In the genomic region with DNA sequence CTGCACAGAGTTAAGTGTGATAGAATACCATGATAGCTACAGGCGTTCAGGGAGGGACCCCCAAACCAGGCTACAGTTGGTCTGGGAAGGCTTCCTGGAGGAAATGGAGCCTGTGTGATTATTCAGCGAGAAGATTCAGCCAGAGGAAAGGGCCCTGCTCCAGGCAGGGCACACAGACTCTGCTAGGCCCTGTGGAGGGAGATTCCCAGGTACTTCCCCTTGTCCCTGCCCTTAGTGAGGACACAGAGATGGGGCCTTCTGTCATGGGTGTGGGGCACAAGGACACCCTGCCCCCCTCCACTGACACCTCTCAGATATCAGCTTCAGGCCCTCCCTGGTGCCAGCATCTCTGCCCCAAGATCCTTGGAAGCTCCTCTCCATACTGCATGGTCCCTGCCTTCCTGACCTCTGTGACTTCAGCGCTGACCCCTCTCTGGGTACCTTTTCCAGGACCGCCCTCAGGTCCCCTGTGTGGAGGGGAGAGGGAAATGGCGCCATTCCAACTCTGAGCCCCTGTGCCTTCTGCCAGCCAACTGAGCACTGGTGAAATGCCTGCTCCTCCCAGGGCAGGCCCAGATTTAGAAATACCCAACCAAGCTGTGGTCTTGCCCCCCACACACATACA, we compare ENCODE assay signal across 25 cellular contexts. TPM values are rescaled to one million over a fixed set of nuclear protein-coding genes. Genes with fewer than 3 reads are reported as not detected.
DNase-seq lines count a peak whose midpoint lies in the region; ATAC-seq, FAIRE-seq and TF ChIP-seq lines count a peak whose summit lies in the region.
"Had no signal": no experiment of that assay in that cellular context is flagged by ENCODE, and none has a peak within 500 bp of the region (broad histone marks: within the 10 kb centered on the region; RNA-seq: fewer than 3 reads in every experiment).

No MANE protein-coding gene starts in this region.

- intact Hi-C loops in left ventricle myocardium inferior (cut with micrococcal nuclease), result no loop called here
- intact Hi-C loops in K562 (cut with micrococcal nuclease), result no loop called here

- H2AK5ac ChIP-seq in mesenchymal stem cell (ENCODE audit: low read length, severe bottlenecking), result no peak overlapping the region

- TF ChIP-seq CTCF in left ventricle myocardium inferior (IDR thresholded peaks at IDR 0.05; ENCODE audit: borderline replicate concordance) (no peak), right atrium auricular region (IDR thresholded peaks at IDR 0.05) (no peak), K562 (IDR thresholded peaks at IDR 0.05 in 2 of 3, conservative IDR thresholded peaks at IDR 0.05 in 1 of 3; ENCODE audit: insufficient read depth in 2 of 3, low read depth in 1 of 3, low read length in 3 of 3) (no peak), GM10266 (IDR thresholded peaks at IDR 0.05; ENCODE audit: control insufficient read depth, insufficient read depth, low read depth, missing control alignments) (no peak)

- H4K91ac ChIP-seq in mesenchymal stem cell (ENCODE audit: low read length), result no peak overlapping the region

- no peak for TF ChIP-seq EP300 in K562 (IDR thresholded peaks at IDR 0.05; ENCODE audit: low read length)

- in situ Hi-C loops in K562 (cut with MboI), result loop anchor here (5.0 kb wide), 1 partner anchor 55 kb away; no protein-coding TSS in a partner anchor

- H3K9me3 ChIP-seq in left ventricle myocardium inferior (replicated peaks) (no peaks in the 10 kb centered on the region), right atrium auricular region (no peaks in the 10 kb centered on the region), K562 (replicated peaks; ENCODE audit: control insufficient read depth, insufficient read depth, low read depth, low read length) (no peaks in the 10 kb centered on the region), mesenchymal stem cell (ENCODE audit: control insufficient read depth, low read length) (no peaks in the 10 kb centered on the region)
- H3K9me3 ChIP-seq: BE2C, MG63 had no signal

- CTCF ChIA-PET in K562 (lab: Yijun Ruan, JAX; ENCODE audit: low intra/inter-chr PET ratio), result no interaction called here

- no peak overlapping the region for H2BK12ac ChIP-seq in mesenchymal stem cell (ENCODE audit: low read length in 2 of 2)

- peaks cover 11% of the 10 kb centered on the region; the same call in 1 of the 2 replicates for H4K20me1 ChIP-seq in K562 (replicated peaks; ENCODE audit: control insufficient read depth, insufficient read depth, low read length)

- BruUV-seq in K562 (replicated peaks; lab: Mats Ljungman, UMichigan), result no TSS peak

- H3K27ac ChIP-seq in left ventricle myocardium inferior (replicated peaks), result peak overlapping the region; percentile 16
- H3K27ac ChIP-seq in right atrium auricular region, result no peak overlapping the region
- H3K27ac ChIP-seq in K562 (ENCODE audit: extremely low read depth, low read depth, low read length), result no peak overlapping the region
- H3K27ac ChIP-seq in mesenchymal stem cell (ENCODE audit: low read length, poor library complexity, severe bottlenecking), result no peak overlapping the region
- H3K27ac ChIP-seq: RWPE1 had no signal

- H2BK120ac ChIP-seq in mesenchymal stem cell (ENCODE audit: low read depth, low read length), result no peak overlapping the region

- H3K36me3 ChIP-seq in left ventricle myocardium inferior, result no peaks in the 10 kb centered on the region
- no peaks in the 10 kb centered on the region for H3K36me3 ChIP-seq in right atrium auricular region
- H3K36me3 ChIP-seq in K562 (ENCODE audit: control insufficient read depth, insufficient read depth, low read length), result no peaks in the 10 kb centered on the region
- peaks cover 38 to 89% of the 10 kb centered on the region in 2 experiments for H3K36me3 ChIP-seq in mesenchymal stem cell (ENCODE audit: control insufficient read depth in 1 of 2, insufficient read depth in 2 of 2, low read depth in 1 of 2, low read length in 2 of 2)
- H3K36me3 ChIP-seq: BE2C, MG63 had no signal

- no peak overlapping the region for H2BK5ac ChIP-seq in mesenchymal stem cell (ENCODE audit: low read depth, low read length, poor library complexity, severe bottlenecking)

- H3K23ac ChIP-seq in mesenchymal stem cell (ENCODE audit: low read length in 2 of 2), result no peak overlapping the region

- no peak overlapping the region for H4K8ac ChIP-seq in mesenchymal stem cell (ENCODE audit: low read length)

- no peak for DNase-seq in left ventricle myocardium inferior
- no peak for DNase-seq in right atrium auricular region (ENCODE audit: low spot score)
- no peak for DNase-seq in K562 (ENCODE audit: extremely low read depth in 1 of 4, low spot score in 3 of 4)
- DNase-seq in mesenchymal stem cell, result no peak
- peak; percentile 40 for DNase-seq in ureter (ENCODE audit: low spot score)
- DNase-seq in UCSD-AML1 (lab: John Stamatoyannopoulos, UW; ENCODE audit: unreplicated experiment), result no peak
- DNase-seq in mesenteric fat pad (ENCODE audit: low spot score), result no peak
- no peak for DNase-seq in GM10266 (ENCODE audit: extremely low spot score)
- DNase-seq: 8988T, ACHN, BE2C, Calu3, DMS79 treated with DMSO at 0.1 percent for 48 hours, GF-D8, KG1, MG63, NCI-H2029 treated with DMSO at 0.1 percent for 48 hours, NCI-H2227 treated with DMSO at 0.1 percent for 48 hours, NCI-H510A, NCI-H69, SHP77 treated with DMSO at 0.1 percent for 48 hours had no signal

- POLR2A ChIA-PET in K562 (lab: Yijun Ruan, JAX), result interaction anchor here (0.7 kb wide), 1 partner anchor 22 kb away, joined by 3 read pairs; no protein-coding TSS in a partner anchor

- no peak for FAIRE-seq in K562 (lab: Jason Lieb, UNC)
- FAIRE-seq: H54, HTR-8/SVneo had no signal

- H3K4me1 ChIP-seq in left ventricle myocardium inferior, result peaks cover 44% of the 10 kb centered on the region
- peaks cover 0 to 27% of the 10 kb centered on the region in 2 donors for H3K4me1 ChIP-seq in right atrium auricular region
- peaks cover 0 to 7% of the 10 kb centered on the region in 2 experiments; a peak in 1 of 5 replicates for H3K4me1 ChIP-seq in K562 (replicated peaks in 1 of 2; ENCODE audit: control insufficient read depth in 2 of 2, insufficient read depth in 2 of 2, low read length in 2 of 2)
- H3K4me1 ChIP-seq in mesenchymal stem cell (ENCODE audit: control insufficient read depth, insufficient read depth, low read depth, low read length), result peaks cover 19% of the 10 kb centered on the region
- H3K4me1 ChIP-seq: BE2C had no signal

- no peak overlapping the region for H3K4ac ChIP-seq in mesenchymal stem cell (ENCODE audit: low read depth in 1 of 2, low read length in 2 of 2)

- H3K4me2 ChIP-seq in K562 (ENCODE audit: insufficient read depth, low read length) (no peak overlapping the region), mesenchymal stem cell (ENCODE audit: low read length, poor library complexity, severe bottlenecking) (no peak overlapping the region)

- no peak overlapping the region for H3K14ac ChIP-seq in mesenchymal stem cell (ENCODE audit: low read length in 2 of 2)

- H3K27me3 ChIP-seq in left ventricle myocardium inferior (ENCODE audit: low read depth), result peaks cover 19% of the 10 kb centered on the region
- H3K27me3 ChIP-seq in right atrium auricular region, result no peaks in the 10 kb centered on the region
- H3K27me3 ChIP-seq in K562 (ENCODE audit: control insufficient read depth in 2 of 2, insufficient read depth in 2 of 2, low read length in 2 of 2), result peaks cover 0 to 13% of the 10 kb centered on the region in 2 experiments; a peak in 2 of 5 replicates
- peaks cover 0 to 11% of the 10 kb centered on the region in 2 experiments for H3K27me3 ChIP-seq in mesenchymal stem cell (ENCODE audit: control insufficient read depth in 1 of 2, insufficient read depth in 1 of 2, low read length in 2 of 2)
- H3K27me3 ChIP-seq: BE2C, MG63 had no signal

- WGBS in K562 (ENCODE audit: insufficient coverage, low coverage, missing lambda C conversion rate), result 45% methylated on average over 5 of the region's 5 CpGs
- 78% methylated on average over 5 of the region's 5 CpGs for WGBS in mesenchymal stem cell

- H3K79me2 ChIP-seq in K562 (ENCODE audit: control insufficient read depth, insufficient read depth, low read length), result no peaks in the 10 kb centered on the region

- H2AFZ ChIP-seq in K562 (ENCODE audit: low read depth, low read length) (no peak overlapping the region), mesenchymal stem cell (ENCODE audit: low read depth, low read length) (no peak overlapping the region)

- H3K79me1 ChIP-seq in mesenchymal stem cell (replicated peaks; ENCODE audit: low read length, poor library complexity, severe bottlenecking), result peaks cover 2% of the 10 kb centered on the region

- H2BK15ac ChIP-seq in mesenchymal stem cell (ENCODE audit: low read depth, poor library complexity, severe bottlenecking), result no peak overlapping the region

- H3K4me3 ChIP-seq in left ventricle myocardium inferior (no peak overlapping the region), right atrium auricular region (no peak overlapping the region), K562 (no peak overlapping the region), mesenchymal stem cell (ENCODE audit: insufficient read depth in 1 of 2, low read depth in 1 of 2, low read length in 2 of 2) (no peak overlapping the region)
- H3K4me3 ChIP-seq: MG63 had no signal

- no peak overlapping the region; a peak in 1 of 4 replicates for H3K9ac ChIP-seq in K562 (ENCODE audit: insufficient read depth in 1 of 2, low read depth in 2 of 2, low read length in 2 of 2)
- H3K9ac ChIP-seq in mesenchymal stem cell (ENCODE audit: low read length), result peak overlapping the region; percentile 36

- no peak for ATAC-seq in K562
- ATAC-seq: Panc1 had no signal

- TF ChIP-seq POLR2A in K562 (conservative IDR thresholded peaks at IDR 0.05), result no peak

- TF ChIP-seq RAD21 in K562 (CRISPR knock-in tag; conservative IDR thresholded peaks at IDR 0.05 in 1 of 2, IDR thresholded peaks at IDR 0.05 in 1 of 2), result no peak

- H3K9me1 ChIP-seq in K562 (ENCODE audit: control insufficient read depth, insufficient read depth, low read length), result no peaks in the 10 kb centered on the region

- no peak overlapping the region for H3K18ac ChIP-seq in mesenchymal stem cell (ENCODE audit: low read depth in 1 of 2, low read length in 2 of 2)

RNA-seq across cellular contexts. Expression of a gene that starts 12.6 kb away (rescaled TPM):
- total RNA-seq in left ventricle myocardium inferior (not detected), right atrium auricular region (not detected), K562 (2014; rRNA removed) (not detected in 2 replicates), K562 (2014; rRNA removed; fragmentation: Illumina TruSeq; extraction: Trizol) (not detected in 2 replicates), K562 (2015; rRNA removed; fragmentation: Illumina TruSeq; extraction: Trizol) (not detected in 2 replicates), K562 (2021) (not detected in 2 replicates), ureter (7.6 TPM), mesenteric fat pad (0.19 TPM)
- not detected in 2 replicates for total RNA-seq in K562 (2011; cell fraction: chromatin; rRNA removed; ENCODE audit: low replicate concordance)
- not detected in 2 replicates for total RNA-seq in K562 (2011; cell fraction: nucleolus; rRNA removed)
- not detected in 2 replicates for total RNA-seq in K562 (2011; cell fraction: nucleoplasm; rRNA removed)
- polyA plus RNA-seq in K562 (2011; rRNA removed) (not detected in 2 replicates), K562 (2014; fragmentation: Illumina TruSeq; extraction: Trizol) (not detected in 2 replicates), K562 (2014; fragmentation: Nextera tagmentation; extraction: Ambion mirVana) (not detected), K562 (2014; rRNA removed) (not detected in 2 replicates)
- not detected in 2 replicates for polyA plus RNA-seq in K562 (2011; cell fraction: cytosol; rRNA removed)
- not detected in 2 replicates for polyA plus RNA-seq in K562 (2011; cell fraction: nucleus; rRNA removed)
- not detected in 2 replicates for polyA plus RNA-seq in K562 (2012)
- not detected in 2 replicates for polyA minus RNA-seq in K562 (2011; rRNA and poly(A)+ RNA removed)
- not detected in 2 replicates for polyA minus RNA-seq in K562 (2011; cell fraction: cytosol; rRNA and poly(A)+ RNA removed)
- not detected in 2 replicates for polyA minus RNA-seq in K562 (2011; cell fraction: nucleus; rRNA and poly(A)+ RNA removed)
- polyA plus RNA-seq in mesenchymal stem cell (2013, experiment 1 of 2), result 0.04 TPM
- polyA plus RNA-seq in mesenchymal stem cell (2013, experiment 2 of 2), result 0.04 TPM

RNA-seq across cellular contexts. Expression of a gene that starts 16.5 kb away (rescaled TPM):
- 23.7 TPM for total RNA-seq in left ventricle myocardium inferior
- total RNA-seq in right atrium auricular region, result 10 to 100 TPM; 27.9 to 43.6 TPM
- total RNA-seq in K562 (2011; cell fraction: chromatin; rRNA removed; ENCODE audit: low replicate concordance), result 6.8 and 14.7 TPM in 2 replicates
- 12.0 and 19.3 TPM in 2 replicates for total RNA-seq in K562 (2011; cell fraction: nucleolus; rRNA removed)
- 12.0 and 15.3 TPM in 2 replicates for total RNA-seq in K562 (2011; cell fraction: nucleoplasm; rRNA removed)
- 13.8 and 19.8 TPM in 2 replicates for total RNA-seq in K562 (2014; rRNA removed)
- total RNA-seq in K562 (2014; rRNA removed; fragmentation: Illumina TruSeq; extraction: Trizol), result 4.1 and 6.3 TPM in 2 replicates
- 7.5 and 8.3 TPM in 2 replicates for total RNA-seq in K562 (2015; rRNA removed; fragmentation: Illumina TruSeq; extraction: Trizol)
- total RNA-seq in K562 (2021), result 20.8 and 21.6 TPM in 2 replicates
- 5.7 and 9.5 TPM in 2 replicates for polyA plus RNA-seq in K562 (2011; rRNA removed)
- 11.5 and 20.7 TPM in 2 replicates for polyA plus RNA-seq in K562 (2011; cell fraction: cytosol; rRNA removed)
- 5.5 and 8.3 TPM in 2 replicates for polyA plus RNA-seq in K562 (2011; cell fraction: nucleus; rRNA removed)
- 8.4 and 16.9 TPM in 2 replicates for polyA plus RNA-seq in K562 (2012)
- polyA plus RNA-seq in K562 (2014; fragmentation: Illumina TruSeq; extraction: Trizol), result 11.7 and 12.0 TPM in 2 replicates
- polyA plus RNA-seq in K562 (2014; fragmentation: Nextera tagmentation; extraction: Ambion mirVana), result 1 to 10 TPM; 1.1 to 1.4 TPM
- polyA plus RNA-seq in K562 (2014; rRNA removed), result 14.5 and 17.3 TPM in 2 replicates
- 2.8 and 3.0 TPM in 2 replicates for polyA minus RNA-seq in K562 (2011; rRNA and poly(A)+ RNA removed)
- polyA minus RNA-seq in K562 (2011; cell fraction: cytosol; rRNA and poly(A)+ RNA removed), result 6.1 and 8.7 TPM in 2 replicates
- 3.4 and 4.4 TPM in 2 replicates for polyA minus RNA-seq in K562 (2011; cell fraction: nucleus; rRNA and poly(A)+ RNA removed)
- 50.9 TPM for polyA plus RNA-seq in mesenchymal stem cell (2013, experiment 1 of 2)
- polyA plus RNA-seq in mesenchymal stem cell (2013, experiment 2 of 2), result 50.4 TPM
- total RNA-seq in ureter, result 34.9 TPM
- total RNA-seq in mesenteric fat pad, result 68.4 TPM
